ENCODE assay signal across 19 cellular contexts in genomic region chr10:34081948-34082347, GRCh38.
A peak's percentile ranks its signal among the peaks of the same experiment; 100 is the strongest.
DNase-seq lines count a peak whose midpoint lies in the region; ATAC-seq, FAIRE-seq and TF ChIP-seq lines count a peak whose summit lies in the region.
"Had no signal": no experiment of that assay in that cellular context is flagged by ENCODE, and none has a peak within 500 bp of the region (broad histone marks: within the 10 kb centered on the region; RNA-seq: fewer than 3 reads in every experiment).

No MANE protein-coding gene starts in this region.

- H3K27ac ChIP-seq in brain microvascular endothelial cell = no peak overlapping the region
- no peak overlapping the region for H3K27ac ChIP-seq in neuronal stem cell (replicated peaks; ENCODE audit: low read length)
- H3K27ac ChIP-seq in psoas muscle = no peak overlapping the region
- H3K27ac ChIP-seq: parathyroid adenoma, thoracic aorta had no signal

- H2BK12ac ChIP-seq in neuronal stem cell (ENCODE audit: low read length) = no peak overlapping the region

- no CpG with 5 or more reads among the region's 11 CpGs for WGBS in neuronal stem cell (ENCODE audit: extremely low coverage in 2 of 2, insufficient read length in 2 of 2, insufficient replicate concordance in 1 of 2), 2 donors
- WGBS in psoas muscle, 3 donors = 89 to 90% (median 89%) methylated on average over 11 of the region's 11 CpGs

- CTCF ChIA-PET in Caco-2 (lab: Charles Lee) = interaction anchor here (0.5 to 1.1 kb wide), 6 partner anchors 12 to 352 kb away, joined by 3 read pairs; no protein-coding TSS in a partner anchor

- no peak overlapping the region for H4K91ac ChIP-seq in neuronal stem cell (ENCODE audit: low read depth, low read length, poor library complexity)

- ATAC-seq in natural killer cell (no peak), psoas muscle (no peak)
- no peak for ATAC-seq in activated T-cell treated with anti-CD3 and anti-CD28 coated beads, Interleukin-2, amount 50 U/mL, for 4 hours
- ATAC-seq: activated T-cell treated with anti-CD3 and anti-CD28 coated beads, Interleukin-2, amount 50 U/mL, for 72 hours; stimulated activated naive B cell treated with anti-CD40 and anti-IgM and Interleukin-4, amounts not matched to agents 10 μg/mL and 1 μg/mL and 100 μg/mL, for 72 hours had no signal

- peaks cover 24% of the 10 kb centered on the region for H3K9me3 Mint-ChIP-seq in Caco-2 (ENCODE audit: unreplicated experiment)
- peaks cover 0 to 5% of the 10 kb centered on the region in 2 donors for H3K9me3 Mint-ChIP-seq in natural killer cell
- H3K9me3 Mint-ChIP-seq in activated T-cell treated with anti-CD3 and anti-CD28 coated beads, Interleukin-2, amount 50 U/mL, for 4 hours = peaks cover 5% of the 10 kb centered on the region

- H3K4me3 Mint-ChIP-seq in Caco-2 (ENCODE audit: unreplicated experiment) (no peak overlapping the region), natural killer cell (no peak overlapping the region)
- no peak overlapping the region for H3K4me3 Mint-ChIP-seq in activated T-cell treated with anti-CD3 and anti-CD28 coated beads, Interleukin-2, amount 50 U/mL, for 4 hours
- H3K4me3 Mint-ChIP-seq: activated T-cell treated with anti-CD3 and anti-CD28 coated beads, Interleukin-2, amount 50 U/mL, for 72 hours; stimulated activated naive B cell treated with anti-CD40 and anti-IgM and Interleukin-4, amounts not matched to agents 10 μg/mL and 1 μg/mL and 100 μg/mL, for 72 hours had no signal

- H3K36me3 Mint-ChIP-seq in Caco-2 (ENCODE audit: insufficient read depth, unreplicated experiment) (no peaks in the 10 kb centered on the region), natural killer cell (no peaks in the 10 kb centered on the region)
- no peaks in the 10 kb centered on the region for H3K36me3 Mint-ChIP-seq in activated T-cell treated with anti-CD3 and anti-CD28 coated beads, Interleukin-2, amount 50 U/mL, for 4 hours (ENCODE audit: insufficient read depth)
- H3K36me3 Mint-ChIP-seq: stimulated activated naive B cell treated with anti-CD40 and anti-IgM and Interleukin-4, amounts not matched to agents 10 μg/mL and 1 μg/mL and 100 μg/mL, for 72 hours had no signal

- no peak overlapping the region for H3K9ac ChIP-seq in neuronal stem cell (ENCODE audit: low read depth, low read length, poor library complexity)
- H3K9ac ChIP-seq: parathyroid adenoma had no signal

- in situ Hi-C loops in brain microvascular endothelial cell (cut with HindIII; ENCODE audit: low pct_ligation_motif_present, low sequenced_read_pairs) = no loop called here

- H3K27ac Mint-ChIP-seq in Caco-2 (ENCODE audit: unreplicated experiment) (no peak overlapping the region), natural killer cell (no peak overlapping the region)
- H3K27ac Mint-ChIP-seq: activated T-cell treated with anti-CD3 and anti-CD28 coated beads, Interleukin-2, amount 50 U/mL, for 72 hours; stimulated activated naive B cell treated with anti-CD40 and anti-IgM and Interleukin-4, amounts not matched to agents 10 μg/mL and 1 μg/mL and 100 μg/mL, for 72 hours had no signal

- H3K27me3 ChIP-seq in Caco-2 (replicated peaks; ENCODE audit: control insufficient read depth, insufficient read depth, low read length) (no peaks in the 10 kb centered on the region), brain microvascular endothelial cell (replicated peaks) (no peaks in the 10 kb centered on the region), neuronal stem cell (ENCODE audit: control insufficient read depth in 3 of 3, insufficient read depth in 3 of 3, low read depth in 1 of 3, low read length in 3 of 3) (no peaks in the 10 kb centered on the region), psoas muscle (ENCODE audit: insufficient read depth in 3 of 3, low read length in 2 of 3) (peaks cover 0 to 4% (median 0%) of the 10 kb centered on the region in 3 donors)

- H3K4me1 Mint-ChIP-seq in Caco-2 (ENCODE audit: low read depth, unreplicated experiment) (no peaks in the 10 kb centered on the region), natural killer cell (no peaks in the 10 kb centered on the region)
- no peaks in the 10 kb centered on the region for H3K4me1 Mint-ChIP-seq in activated T-cell treated with anti-CD3 and anti-CD28 coated beads, Interleukin-2, amount 50 U/mL, for 4 hours (ENCODE audit: low read depth)
- H3K4me1 Mint-ChIP-seq: stimulated activated naive B cell treated with anti-CD40 and anti-IgM and Interleukin-4, amounts not matched to agents 10 μg/mL and 1 μg/mL and 100 μg/mL, for 72 hours had no signal

- no peak overlapping the region for H3K4ac ChIP-seq in neuronal stem cell (ENCODE audit: low read length)

- intact Hi-C loops in Caco-2 (cut with micrococcal nuclease; ENCODE audit: unreplicated experiment) = loop anchor here (5.0 kb wide), 1 partner anchor 555 kb away; no protein-coding TSS in a partner anchor
- intact Hi-C loops in natural killer cell (cut with micrococcal nuclease) = no loop called here
- intact Hi-C loops in psoas muscle (cut with DNase I) = no loop called here

- TF ChIP-seq CTCF in Caco-2 (IDR thresholded peaks at IDR 0.05; ENCODE audit: insufficient read depth in 1 of 2, low read depth in 1 of 2, low read length in 1 of 2, severe bottlenecking in 1 of 2, unreplicated experiment in 1 of 2) = peak; percentile 24 to 26
- TF ChIP-seq CTCF in brain microvascular endothelial cell (IDR thresholded peaks at IDR 0.05; ENCODE audit: low read depth, low read length, missing control alignments) = peak; percentile 29
- no peak for TF ChIP-seq CTCF in natural killer cell (IDR thresholded peaks at IDR 0.05)
- no peak for TF ChIP-seq CTCF in psoas muscle (IDR thresholded peaks at IDR 0.05)

- no peak overlapping the region for H3K18ac ChIP-seq in neuronal stem cell (ENCODE audit: low read length)

- H3K79me1 ChIP-seq in neuronal stem cell (ENCODE audit: low read depth, low read length) = no peaks in the 10 kb centered on the region

- no peak overlapping the region for H3K4me2 ChIP-seq in neuronal stem cell (ENCODE audit: insufficient read depth, low read length, poor library complexity, severe bottlenecking)

- no peak overlapping the region for H4K8ac ChIP-seq in neuronal stem cell (ENCODE audit: low read depth, low read length)

- peak overlapping the region; percentile 18 for H2AFZ ChIP-seq in neuronal stem cell (ENCODE audit: low read length)
- H2AFZ ChIP-seq: parathyroid adenoma had no signal

- POLR2A ChIA-PET in Caco-2 (lab: Charles Lee) = no interaction called here

- H3K4me3 ChIP-seq in Caco-2 (ENCODE audit: low read depth, low read length) (no peak overlapping the region), brain microvascular endothelial cell (ENCODE audit: low read depth, low read length) (no peak overlapping the region), neuronal stem cell (ENCODE audit: low read length in 2 of 2) (no peak overlapping the region), psoas muscle (no peak overlapping the region)
- H3K4me3 ChIP-seq: thoracic aorta had no signal

- H3K23ac ChIP-seq in neuronal stem cell (ENCODE audit: low read depth, low read length, poor library complexity) = no peak overlapping the region

- no peaks in the 10 kb centered on the region for H3K27me3 Mint-ChIP-seq in Caco-2 (ENCODE audit: insufficient read depth, unreplicated experiment)
- H3K27me3 Mint-ChIP-seq in natural killer cell (ENCODE audit: low read depth in 2 of 2) = peaks cover 0 to 3% of the 10 kb centered on the region in 2 donors
- H3K27me3 Mint-ChIP-seq in activated T-cell treated with anti-CD3 and anti-CD28 coated beads, Interleukin-2, amount 50 U/mL, for 4 hours (ENCODE audit: low read depth) = no peaks in the 10 kb centered on the region
- H3K27me3 Mint-ChIP-seq: stimulated activated naive B cell treated with anti-CD40 and anti-IgM and Interleukin-4, amounts not matched to agents 10 μg/mL and 1 μg/mL and 100 μg/mL, for 72 hours had no signal

- no peaks in the 10 kb centered on the region for H3K4me1 ChIP-seq in Caco-2
- no peaks in the 10 kb centered on the region for H3K4me1 ChIP-seq in neuronal stem cell (ENCODE audit: control insufficient read depth in 2 of 2, insufficient read depth in 1 of 2, low read depth in 1 of 2, low read length in 2 of 2)
- no peaks in the 10 kb centered on the region for H3K4me1 ChIP-seq in psoas muscle
- H3K4me1 ChIP-seq: parathyroid adenoma had no signal

- no peak overlapping the region for H2BK120ac ChIP-seq in neuronal stem cell (ENCODE audit: low read depth, low read length)

- no TSS peak for BruUV-seq in Caco-2 (replicated peaks; lab: Mats Ljungman, UMichigan)

- no peak overlapping the region for H2AK5ac ChIP-seq in neuronal stem cell (ENCODE audit: low read depth, low read length)

- DNase-seq in Caco-2 (peak in 1 of 2 experiments; percentile 23), HTR-8/SVneo (ENCODE audit: insufficient read length, low spot score) (peak; percentile 26), brain microvascular endothelial cell (no peak), neuronal stem cell (ENCODE audit: low spot score) (no peak), natural killer cell (no peak), psoas muscle (no peak)
- DNase-seq in activated T-cell treated with anti-CD3 and anti-CD28 coated beads, Interleukin-2, amount 50 U/mL, for 4 hours = no peak
- DNase-seq: activated CD4-positive, CD25-positive, alpha-beta regulatory T cell treated with anti-CD3 and anti-CD28 coated beads, Interleukin-2, amount 50 U/mL, for 72 hours; activated CD8-positive, alpha-beta memory T cell treated with anti-CD3 and anti-CD28 coated beads for 24 hours; activated naive CD4-positive, alpha-beta T cell treated with anti-CD3 and anti-CD28 coated beads, Interleukin-2, amount 50 U/mL, for 16 hours; activated T-cell treated with anti-CD3 and anti-CD28 coated beads, Interleukin-2, amount 50 U/mL, for 72 hours; effector CD8-positive, alpha-beta T cell; KG1; NCI-H1092 treated with DMSO at 0.1 percent for 48 hours; NCI-H2081; NCI-H446 treated with DMSO at 0.1 percent for 48 hours; stimulated activated naive B cell treated with anti-CD40 and anti-IgM and Interleukin-4, amounts not matched to agents 10 μg/mL and 1 μg/mL and 100 μg/mL, for 72 hours had no signal

- H3K36me3 ChIP-seq in Caco-2 (ENCODE audit: control insufficient read depth, insufficient read depth, low read length) (no peaks in the 10 kb centered on the region), brain microvascular endothelial cell (replicated peaks) (no peaks in the 10 kb centered on the region), neuronal stem cell (replicated peaks in 1 of 2; ENCODE audit: control insufficient read depth in 2 of 2, insufficient read depth in 2 of 2, low read length in 2 of 2) (no peaks in the 10 kb centered on the region), psoas muscle (ENCODE audit: insufficient read depth in 1 of 2, low read depth in 1 of 2) (no peaks in the 10 kb centered on the region)
- H3K36me3 ChIP-seq: thoracic aorta had no signal

- H3K14ac ChIP-seq in neuronal stem cell (ENCODE audit: low read length) = no peak overlapping the region

- FAIRE-seq in HTR-8/SVneo (lab: Jason Lieb, UNC) = no peak

- H2BK5ac ChIP-seq in neuronal stem cell (ENCODE audit: low read length) = no peak overlapping the region

- H3K9me3 ChIP-seq in Caco-2 = peaks cover 29% of the 10 kb centered on the region
- peaks cover 4 to 10% of the 10 kb centered on the region in 2 donors for H3K9me3 ChIP-seq in neuronal stem cell (replicated peaks in 1 of 2; ENCODE audit: control insufficient read depth in 2 of 2, insufficient read depth in 1 of 2, low read depth in 1 of 2, low read length in 2 of 2)
- peaks cover 12% of the 10 kb centered on the region for H3K9me3 ChIP-seq in psoas muscle

- no peak overlapping the region for H2BK15ac ChIP-seq in neuronal stem cell (ENCODE audit: low read length)

Comparison
In these comparisons a context has a peak if more than half of its experiments do, and no peak if none do; other contexts are left out.
1. CTCF ChIP-seq: peak in Caco-2 (2 of 2) and brain microvascular endothelial cell (single experiment); none in natural killer cell (single experiment) and psoas muscle (single experiment).